In genomic region chr11:5928269-5928668, GRCh38 we compare ENCODE assay signal across 27 cellular contexts. TPM values are rescaled to one million over a fixed set of nuclear protein-coding genes. Genes with fewer than 3 reads are reported as not detected.
"Had no signal": no experiment of that assay in that cellular context is flagged by ENCODE, and none has a peak within 500 bp of the region (broad histone marks: within the 10 kb centered on the region; RNA-seq: fewer than 3 reads in every experiment).

No MANE protein-coding gene starts in this region.

- H3K27ac ChIP-seq: body of pancreas, cardiac muscle cell, heart right ventricle, lower lobe of right lung, tibial artery had no signal

- DNase-seq: activated CD4-positive, alpha-beta T cell treated with anti-CD3 and anti-CD28 coated beads, Interleukin-2, amount 50 U/mL, for 4 hours; activated CD8-positive, alpha-beta memory T cell treated with anti-CD3 and anti-CD28 coated beads, Interleukin-2, amount 50 U/mL, for 48 hours; activated gamma-delta T cell; activated T-cell treated with anti-CD3 and anti-CD28 coated beads, Interleukin-2, amount 50 U/mL, for 4 hours; anterior cingulate cortex; body of pancreas; heart right ventricle; kidney; lower lobe of right lung; mesendoderm; mucosa of descending colon; small intestine; stimulated activated CD4-positive, alpha-beta T cell treated with anti-CD3 and anti-CD28 coated beads, Interleukin-2, amount 100 ng/mL, for 24 hours; stimulated activated naive CD8-positive, alpha-beta T cell treated with anti-CD3 and anti-CD28 coated beads, Interleukin-15, amount 100 ng/mL, for 72 hours; T-helper 9 cell; tibial artery had no signal

- H3K27me3 ChIP-seq: body of pancreas, cardiac muscle cell, heart right ventricle, tibial artery had no signal

- H3K27me3 Mint-ChIP-seq: stimulated activated naive CD8-positive, alpha-beta T cell treated with anti-CD3 and anti-CD28 coated beads, Interleukin-15, amount 100 ng/mL, for 72 hours had no signal

- H3K4me1 Mint-ChIP-seq: activated naive CD4-positive, alpha-beta T cell treated with anti-CD3 and anti-CD28 coated beads, Interleukin-2, amount 50 U/mL, for 24 hours; stimulated activated effector memory CD8-positive, alpha-beta T cell treated with anti-CD3 and anti-CD28 coated beads, Interleukin-12 subunit alpha, Interleukin-12 subunit beta, amount 100 ng/mL, for 72 hours; stimulated activated naive CD8-positive, alpha-beta T cell treated with anti-CD3 and anti-CD28 coated beads, Interleukin-15, amount 100 ng/mL, for 72 hours had no signal

- ATAC-seq: activated T-cell treated with anti-CD3 and anti-CD28 coated beads, Interleukin-2, amount 50 U/mL, for 4 hours; body of pancreas; heart right ventricle; lower lobe of right lung; mucosa of descending colon; sciatic nerve; stimulated activated effector memory CD8-positive, alpha-beta T cell treated with anti-CD3 and anti-CD28 coated beads, Interleukin-12 subunit alpha, Interleukin-12 subunit beta, amount 100 ng/mL, for 72 hours; stimulated activated naive CD8-positive, alpha-beta T cell treated with anti-CD3 and anti-CD28 coated beads, Interleukin-15, amount 100 ng/mL, for 72 hours had no signal

- H3K9me3 ChIP-seq: body of pancreas, lower lobe of right lung had no signal

- H3K27ac Mint-ChIP-seq: activated naive CD4-positive, alpha-beta T cell treated with anti-CD3 and anti-CD28 coated beads, Interleukin-2, amount 50 U/mL, for 24 hours; stimulated activated effector memory CD8-positive, alpha-beta T cell treated with anti-CD3 and anti-CD28 coated beads, Interleukin-12 subunit alpha, Interleukin-12 subunit beta, amount 100 ng/mL, for 72 hours; stimulated activated naive CD8-positive, alpha-beta T cell treated with anti-CD3 and anti-CD28 coated beads, Interleukin-15, amount 100 ng/mL, for 72 hours had no signal

- H3K4me3 ChIP-seq: body of pancreas, cardiac muscle cell, heart right ventricle, lower lobe of right lung, mucosa of descending colon, tibial artery had no signal

- H3K4me3 Mint-ChIP-seq: activated naive CD4-positive, alpha-beta T cell treated with anti-CD3 and anti-CD28 coated beads, Interleukin-2, amount 50 U/mL, for 24 hours; activated T-cell treated with anti-CD3 and anti-CD28 coated beads, Interleukin-2, amount 50 U/mL, for 4 hours; stimulated activated effector memory CD8-positive, alpha-beta T cell treated with anti-CD3 and anti-CD28 coated beads, Interleukin-12 subunit alpha, Interleukin-12 subunit beta, amount 100 ng/mL, for 72 hours; stimulated activated naive CD8-positive, alpha-beta T cell treated with anti-CD3 and anti-CD28 coated beads, Interleukin-15, amount 100 ng/mL, for 72 hours had no signal

- H3K4me1 ChIP-seq: body of pancreas, heart right ventricle, lower lobe of right lung, tibial artery had no signal

- H3K36me3 Mint-ChIP-seq: stimulated activated effector memory CD8-positive, alpha-beta T cell treated with anti-CD3 and anti-CD28 coated beads, Interleukin-12 subunit alpha, Interleukin-12 subunit beta, amount 100 ng/mL, for 72 hours had no signal

- H3K36me3 ChIP-seq: cardiac muscle cell, heart right ventricle, lower lobe of right lung, tibial artery had no signal

RNA-seq across cellular contexts. Expression of gene OR56A3, which starts 13.8 kb away (rescaled TPM):
- total RNA-seq: activated CD8-positive, alpha-beta memory T cell treated with anti-CD3 and anti-CD28 coated beads for 36 hours; activated T-cell treated with anti-CD3 and anti-CD28 coated beads, Interleukin-2, amount 50 U/mL, for 4 hours; body of pancreas; cardiac muscle cell; cerebellum; epithelial cell of proximal tubule; fibroblast of villous mesenchyme; heart right ventricle; kidney; lower lobe of right lung; mucosa of descending colon; omental fat pad; sciatic nerve; T-helper 1 cell treated with Interleukin-12 subunit alpha and Interleukin-12 subunit beta and Interleukin-4 antibody, amounts not matched to agents 30 ng/mL and 1 ng/mL, for 36 hours; ureter had no signal

RNA-seq across cellular contexts. Expression of gene OR52E5, which starts 35.3 kb away (rescaled TPM):
- total RNA-seq: activated CD8-positive, alpha-beta memory T cell treated with anti-CD3 and anti-CD28 coated beads for 36 hours; activated T-cell treated with anti-CD3 and anti-CD28 coated beads, Interleukin-2, amount 50 U/mL, for 4 hours; body of pancreas; cardiac muscle cell; cerebellum; epithelial cell of proximal tubule; fibroblast of villous mesenchyme; heart right ventricle; kidney; lower lobe of right lung; mucosa of descending colon; omental fat pad; sciatic nerve; T-helper 1 cell treated with Interleukin-12 subunit alpha and Interleukin-12 subunit beta and Interleukin-4 antibody, amounts not matched to agents 30 ng/mL and 1 ng/mL, for 36 hours; ureter had no signal

RNA-seq across cellular contexts. Expression of gene OR56A5, which starts 40.0 kb away (rescaled TPM):
- total RNA-seq: activated CD8-positive, alpha-beta memory T cell treated with anti-CD3 and anti-CD28 coated beads for 36 hours; activated T-cell treated with anti-CD3 and anti-CD28 coated beads, Interleukin-2, amount 50 U/mL, for 4 hours; body of pancreas; cardiac muscle cell; cerebellum; epithelial cell of proximal tubule; fibroblast of villous mesenchyme; heart right ventricle; kidney; lower lobe of right lung; mucosa of descending colon; omental fat pad; sciatic nerve; T-helper 1 cell treated with Interleukin-12 subunit alpha and Interleukin-12 subunit beta and Interleukin-4 antibody, amounts not matched to agents 30 ng/mL and 1 ng/mL, for 36 hours; ureter had no signal

RNA-seq across cellular contexts. Expression of gene OR52E4, which starts 47.8 kb away (rescaled TPM):
- total RNA-seq: activated CD8-positive, alpha-beta memory T cell treated with anti-CD3 and anti-CD28 coated beads for 36 hours; activated T-cell treated with anti-CD3 and anti-CD28 coated beads, Interleukin-2, amount 50 U/mL, for 4 hours; body of pancreas; cardiac muscle cell; cerebellum; epithelial cell of proximal tubule; fibroblast of villous mesenchyme; heart right ventricle; kidney; lower lobe of right lung; mucosa of descending colon; omental fat pad; sciatic nerve; T-helper 1 cell treated with Interleukin-12 subunit alpha and Interleukin-12 subunit beta and Interleukin-4 antibody, amounts not matched to agents 30 ng/mL and 1 ng/mL, for 36 hours; ureter had no signal

RNA-seq across cellular contexts. Expression of gene OR52L1, which starts 58.5 kb away (rescaled TPM):
- total RNA-seq: activated CD8-positive, alpha-beta memory T cell treated with anti-CD3 and anti-CD28 coated beads for 36 hours; activated T-cell treated with anti-CD3 and anti-CD28 coated beads, Interleukin-2, amount 50 U/mL, for 4 hours; body of pancreas; cerebellum; epithelial cell of proximal tubule; fibroblast of villous mesenchyme; heart right ventricle; kidney; lower lobe of right lung; mucosa of descending colon; omental fat pad; sciatic nerve; T-helper 1 cell treated with Interleukin-12 subunit alpha and Interleukin-12 subunit beta and Interleukin-4 antibody, amounts not matched to agents 30 ng/mL and 1 ng/mL, for 36 hours; ureter had no signal
